8 cellular contexts compared by ENCODE assay signal in the genomic region with DNA sequence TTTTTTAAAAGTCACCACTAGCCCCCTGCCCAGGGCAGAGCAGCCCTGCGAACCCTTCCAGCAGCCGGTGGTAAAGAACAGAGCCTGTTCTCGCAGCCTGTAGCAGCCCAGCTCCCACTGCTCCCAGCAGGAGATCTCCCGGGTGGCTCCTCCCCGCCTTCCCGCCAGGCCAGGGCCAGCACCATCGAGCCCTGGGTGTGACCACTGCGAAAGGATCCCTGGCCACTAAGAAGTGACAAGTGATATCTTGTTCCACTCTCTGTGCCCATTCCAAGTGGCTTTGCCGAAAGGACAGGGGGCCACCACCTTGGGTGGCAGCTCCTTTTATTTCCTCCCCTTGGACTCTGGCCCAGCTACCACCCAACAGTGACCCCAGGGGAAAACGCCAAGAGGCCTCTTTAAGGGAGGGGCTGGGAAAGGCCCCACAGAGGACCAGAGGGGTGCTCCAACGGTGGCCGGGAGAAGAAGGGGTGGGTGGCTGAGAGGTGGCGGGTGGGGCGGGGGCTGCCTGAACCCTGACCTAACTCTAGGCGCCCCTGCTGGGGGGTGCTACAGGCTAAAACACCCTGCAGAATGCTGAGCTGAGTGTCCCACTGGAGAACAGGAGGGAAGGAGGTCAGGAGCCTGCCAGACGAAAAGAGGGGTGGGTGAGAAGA. TPM values are rescaled to one million over a fixed set of nuclear protein-coding genes. Genes with fewer than 3 reads are reported as not detected.
DNase-seq lines count a peak whose midpoint lies in the region; TF ChIP-seq lines count a peak whose summit lies in the region.

No MANE protein-coding gene starts in this region.

- H3K4me3 ChIP-seq in ACC112 (ENCODE audit: low read depth, low read length) (peak overlapping the region; percentile 80), coronary artery (peak overlapping the region; percentile 98), mononuclear cell (ENCODE audit: low read length) (peak overlapping the region; percentile 49)

- H3K4me1 ChIP-seq in ACC112 (ENCODE audit: control insufficient read depth, insufficient read depth, low read length, unreplicated experiment) (peaks cover 28% of the 10 kb centered on the region), mononuclear cell (ENCODE audit: insufficient read depth, low read length) (peaks cover 52% of the 10 kb centered on the region)

- no peak overlapping the region for H2AFZ ChIP-seq in ACC112 (ENCODE audit: low read length, unreplicated experiment)

- peaks cover 59% of the 10 kb centered on the region for H3K79me2 ChIP-seq in ACC112 (ENCODE audit: control insufficient read depth, insufficient read depth, low read length, unreplicated experiment)

- no peaks in the 10 kb centered on the region for H3K36me3 ChIP-seq in ACC112 (ENCODE audit: insufficient read depth, low read length)

- no peak for TF ChIP-seq CTCF in coronary artery (IDR thresholded peaks at IDR 0.05)

- DNase-seq in M059J (ENCODE audit: low read depth) (peak; percentile 43), coronary artery (ENCODE audit: low spot score) (no peak), NCI-H1694 treated with DMSO at 0.1 percent for 48 hours (lab: John Stamatoyannopoulos, UW) (no peak), H4 (ENCODE audit: low spot score) (no peak), NOMO-1 (lab: John Stamatoyannopoulos, UW; ENCODE audit: unreplicated experiment in 2 of 2) (no peak)
- no peak for DNase-seq in effector CD8-positive, alpha-beta T cell (lab: John Stamatoyannopoulos, UW)

- H3K27me3 ChIP-seq in ACC112 (ENCODE audit: insufficient read depth, low read length): no peaks in the 10 kb centered on the region
- no peaks in the 10 kb centered on the region for H3K27me3 ChIP-seq in mononuclear cell (ENCODE audit: insufficient read depth, low read length)

- no peaks in the 10 kb centered on the region for H3K9me3 ChIP-seq in mononuclear cell (ENCODE audit: low read depth, low read length)

- H3K27ac ChIP-seq in ACC112 (ENCODE audit: low read depth, low read length) (0 out of 2 replicates have a peak overlapping the region, but pooled peaks have one; percentile 21), coronary artery (peak overlapping the region; percentile 92 to 96)

RNA-seq across cellular contexts. Expression of a gene that starts 1.6 kb away (rescaled TPM):
- 4.2 and 9.8 TPM in 2 replicates for total RNA-seq in M059J (2014; rRNA removed; shearing (Covaris generic))
- total RNA-seq in mononuclear cell: 9.2 TPM
- total RNA-seq in H4 (2014; rRNA removed; shearing (Covaris generic)): 5.6 and 6.0 TPM in 2 replicates

RNA-seq across cellular contexts. Expression of a gene that starts 25.2 kb away (rescaled TPM):
- 23.5 and 36.9 TPM in 2 replicates for total RNA-seq in M059J (2014; rRNA removed; shearing (Covaris generic))
- total RNA-seq in mononuclear cell: 5.6 TPM
- total RNA-seq in H4 (2014; rRNA removed; shearing (Covaris generic)): 12.5 and 20.3 TPM in 2 replicates
